In genomic region chr20:34209111-34209510, GRCh38 we compare ENCODE assay signal across 31 cellular contexts. TPM values are rescaled to one million over a fixed set of nuclear protein-coding genes. Genes with fewer than 3 reads are reported as not detected.
"Had no signal": no experiment of that assay in that cellular context is flagged by ENCODE, and none has a peak within 500 bp of the region (broad histone marks: within the 10 kb centered on the region; RNA-seq: fewer than 3 reads in every experiment).

No MANE protein-coding gene starts in this region.

- H3K9me3 ChIP-seq: gastrocnemius medialis had no signal

- DNase-seq: activated B cell treated with CpG ODN at 0.5 μM for 24 hours; activated CD4-positive, alpha-beta T cell treated with anti-CD3 and anti-CD28 coated beads for 48 hours; activated CD4-positive, alpha-beta T cell treated with anti-CD3 and anti-CD28 coated beads, Interleukin-2, amount 50 U/mL, for 1 hour; activated CD4-positive, alpha-beta T cell treated with anti-CD3 and anti-CD28 coated beads, Interleukin-2, amount 50 U/mL, for 48 hours; activated CD8-positive, alpha-beta memory T cell treated with anti-CD3 and anti-CD28 coated beads for 24 hours; activated CD8-positive, alpha-beta T cell treated with anti-CD3 and anti-CD28 coated beads for 36 hours; activated effector memory CD4-positive, alpha-beta T cell treated with Interleukin-2 at 50 U/mL for 16 hours; activated gamma-delta T cell treated with Interleukin-2 at 50 U/mL for 16 hours; activated naive CD4-positive, alpha-beta T cell treated with anti-CD3 and anti-CD28 coated beads, Interleukin-2, amount 50 U/mL, for 16 hours; activated naive CD4-positive, alpha-beta T cell treated with Interleukin-2 at 50 U/mL for 16 hours; activated T-cell treated with anti-CD3 and anti-CD28 coated beads, Interleukin-2, amount 50 U/mL, for 4 hours; amniotic stem cell; anterior cingulate cortex; brain microvascular endothelial cell; dorsolateral prefrontal cortex; effector memory CD4-positive, alpha-beta T cell; endodermal cell; foreskin keratinocyte; gastrocnemius medialis; glutamatergic neuron; heart left ventricle; T-helper 17 cell; T1000; WERI-Rb-1 had no signal

- H3K27ac ChIP-seq: brain microvascular endothelial cell, coronary artery, dorsolateral prefrontal cortex, foreskin keratinocyte, gastrocnemius medialis, heart left ventricle, WERI-Rb-1 had no signal

- H3K27me3 ChIP-seq: brain microvascular endothelial cell, dorsolateral prefrontal cortex, gastrocnemius medialis had no signal

- FAIRE-seq: astrocyte, bronchial epithelial cell had no signal

- H3K4me1 ChIP-seq: foreskin keratinocyte, gastrocnemius medialis, heart left ventricle had no signal

- H3K36me3 ChIP-seq: brain microvascular endothelial cell, gastrocnemius medialis, heart left ventricle, WERI-Rb-1 had no signal

- H3K4me3 ChIP-seq: coronary artery, dorsolateral prefrontal cortex, gastrocnemius medialis, heart left ventricle had no signal

RNA-seq across cellular contexts. Expression of gene ASIP, which starts 32.1 kb away (rescaled TPM):
- total RNA-seq: activated B cell treated with CpG ODN at 0.5 μM for 24 hours; activated CD8-positive, alpha-beta T cell treated with anti-CD3 and anti-CD28 coated beads for 36 hours; activated T-cell treated with anti-CD3 and anti-CD28 coated beads, Interleukin-2, amount 50 U/mL, for 4 hours; activated T-helper 17 cell treated with anti-CD3 and anti-CD28 coated beads, Interleukin-2, amount 50 U/mL, for 72 hours; astrocyte; bronchial epithelial cell; cerebellum; endodermal cell; epithelial cell of proximal tubule; esophagus mucosa; foreskin keratinocyte; gastrocnemius medialis; T-helper 17 cell had no signal
- polyA plus RNA-seq: foreskin keratinocyte had no signal
